In the genomic region with DNA sequence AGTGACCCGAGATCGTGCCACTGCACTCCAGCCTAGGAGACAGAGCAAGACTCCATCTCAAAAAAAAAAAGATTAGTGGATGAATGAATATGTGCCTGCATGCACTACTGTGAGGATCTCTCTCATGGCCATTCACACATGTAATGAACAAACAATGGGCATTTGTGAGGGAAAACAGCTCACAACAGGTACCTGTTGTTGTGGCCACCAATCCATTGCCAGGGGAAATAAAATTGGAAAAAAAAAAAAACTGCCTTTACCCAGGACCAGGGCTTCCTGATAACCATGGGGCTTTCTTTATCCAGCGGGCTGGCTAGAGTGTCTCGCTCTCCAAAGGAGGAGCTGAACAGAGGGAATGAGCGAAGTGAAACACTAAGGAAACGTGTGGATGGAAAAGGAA, we compare ENCODE assay signal across 15 cellular contexts. TPM values are rescaled to one million over a fixed set of nuclear protein-coding genes. Genes with fewer than 3 reads are reported as not detected.
DNase-seq lines count a peak whose midpoint lies in the region; ATAC-seq and TF ChIP-seq lines count a peak whose summit lies in the region.
"Had no signal": no experiment of that assay in that cellular context is flagged by ENCODE, and none has a peak within 500 bp of the region (broad histone marks: within the 10 kb centered on the region; RNA-seq: fewer than 3 reads in every experiment).

No MANE protein-coding gene starts in this region.

- no peak overlapping the region for H3K4me3 Mint-ChIP-seq in endodermal cell
- H3K4me3 Mint-ChIP-seq: CD4-positive, alpha-beta memory T cell had no signal

- POLR2A ChIA-PET in HEK293 (lab: Yijun Ruan, JAX) (no interaction called here), HEK293T (lab: Yijun Ruan, JAX) (no interaction called here)

- H3K27me3 ChIP-seq in body of pancreas = no peaks in the 10 kb centered on the region
- peaks cover 89% of the 10 kb centered on the region for H3K27me3 ChIP-seq in endodermal cell (ENCODE audit: control insufficient read depth, insufficient read depth, low read length, poor library complexity, severe bottlenecking)
- H3K27me3 ChIP-seq: BE2C had no signal

- no peak overlapping the region for H3K9ac ChIP-seq in endodermal cell (ENCODE audit: extremely low read depth, low read length, poor library complexity, severe bottlenecking)

- H3K4me1 Mint-ChIP-seq in endodermal cell = peaks cover 33% of the 10 kb centered on the region
- H3K4me1 Mint-ChIP-seq: CD4-positive, alpha-beta memory T cell had no signal

- no peaks in the 10 kb centered on the region for H3K36me3 Mint-ChIP-seq in endodermal cell (ENCODE audit: low read depth)
- H3K36me3 Mint-ChIP-seq: CD4-positive, alpha-beta memory T cell had no signal

- H3K27ac Mint-ChIP-seq in endodermal cell = no peak overlapping the region
- H3K27ac Mint-ChIP-seq: CD4-positive, alpha-beta memory T cell had no signal

- 66 to 83% methylated on average over 6 of the region's 6 CpGs for WGBS in body of pancreas, 2 donors
- 64 to 68% methylated on average over 5 to 6 of the region's 6 CpGs for WGBS in endodermal cell (ENCODE audit: insufficient coverage in 1 of 2, insufficient read length in 1 of 2), 2 experiments

- H3K27ac ChIP-seq in HEK293 (ENCODE audit: extremely low read depth, low read depth, low read length) (no peak overlapping the region), body of pancreas (peak overlapping the region in 3 of 4 donors; percentile 33 to 61 (median 45)), endodermal cell (ENCODE audit: low read depth, low read length) (no peak overlapping the region)
- H3K27ac ChIP-seq: A549, C4-2B had no signal

- H3K27me3 Mint-ChIP-seq in endodermal cell (ENCODE audit: insufficient read depth) = peaks cover 100% of the 10 kb centered on the region

- TF ChIP-seq CTCF in HEK293 (tag by site-specific recombination; IDR thresholded peaks at IDR 0.05) = no peak
- TF ChIP-seq CTCF in body of pancreas (IDR thresholded peaks at IDR 0.05) = no peak
- no peak for TF ChIP-seq CTCF in endodermal cell (conservative IDR thresholded peaks at IDR 0.05)

- H3K4me1 ChIP-seq in HEK293 (ENCODE audit: control insufficient read depth, insufficient read depth, low read length) = no peaks in the 10 kb centered on the region; the same call in 1 of the 2 replicates
- H3K4me1 ChIP-seq in body of pancreas = peaks cover 7% of the 10 kb centered on the region
- H3K4me1 ChIP-seq in endodermal cell (ENCODE audit: control insufficient read depth, insufficient read depth, low read length) = peaks cover 4% of the 10 kb centered on the region
- H3K4me1 ChIP-seq: BE2C had no signal

- H3K9me3 ChIP-seq in HEK293 (ENCODE audit: control insufficient read depth, insufficient read depth, low read depth, low read length) (no peaks in the 10 kb centered on the region), body of pancreas (no peaks in the 10 kb centered on the region), endodermal cell (ENCODE audit: control insufficient read depth, low read length) (peaks cover 10% of the 10 kb centered on the region)
- H3K9me3 ChIP-seq: A549, BE2C had no signal

- no peak for DNase-seq in body of pancreas
- DNase-seq in endodermal cell = peak; percentile 62
- peak; percentile 49 for DNase-seq in superior temporal gyrus (ENCODE audit: extremely low spot score)
- no peak for DNase-seq in HEK293T (ENCODE audit: extremely low spot score)
- DNase-seq in NCI-H82 treated with DMSO at 0.1 percent for 48 hours (lab: John Stamatoyannopoulos, UW; ENCODE audit: unreplicated experiment) = no peak
- no peak for DNase-seq in SKM-1 (lab: John Stamatoyannopoulos, UW; ENCODE audit: unreplicated experiment)
- DNase-seq: BE2C; CD4-positive, alpha-beta memory T cell; COR-L47; DMS53; GF-D8 had no signal

- peaks cover 8% of the 10 kb centered on the region for H3K9me3 Mint-ChIP-seq in endodermal cell
- H3K9me3 Mint-ChIP-seq: CD4-positive, alpha-beta memory T cell had no signal

- no peak for TF ChIP-seq POLR2A in body of pancreas (IDR thresholded peaks at IDR 0.05)

- CTCF ChIA-PET in HEK293 (lab: Yijun Ruan, JAX) = interaction anchor here (0.6 kb wide), 1 partner anchor 25 kb away, joined by 3 read pairs; no protein-coding TSS in a partner anchor
- CTCF ChIA-PET in HEK293T (lab: Yijun Ruan, JAX) = interaction anchor here (0.6 to 0.8 kb wide), 2 partner anchors 11 to 50 kb away, joined by 3 to 4 read pairs; no protein-coding TSS in a partner anchor

- intact Hi-C loops in body of pancreas (cut with DNase I) = no loop called here

- H3K36me3 ChIP-seq in HEK293 (ENCODE audit: control insufficient read depth in 2 of 2, insufficient read depth in 1 of 2, low read length in 2 of 2) (peaks cover 0 to 10% of the 10 kb centered on the region in 2 experiments; a peak in 2 of 3 replicates), body of pancreas (replicated peaks in 1 of 2; ENCODE audit: insufficient read depth in 1 of 2, low read depth in 2 of 2) (no peaks in the 10 kb centered on the region), endodermal cell (ENCODE audit: control insufficient read depth, insufficient read depth, low read length) (no peaks in the 10 kb centered on the region)
- H3K36me3 ChIP-seq: BE2C had no signal

- ATAC-seq in body of pancreas (peak; percentile 64), GM18861 (IDR thresholded peaks at IDR 0.05; ENCODE audit: unreplicated experiment) (no peak)
- ATAC-seq: A549 had no signal

- H3K4me3 ChIP-seq in HEK293 (ENCODE audit: low read depth, low read length) = no peak overlapping the region
- H3K4me3 ChIP-seq in body of pancreas = no peak overlapping the region
- no peak overlapping the region for H3K4me3 ChIP-seq in endodermal cell (ENCODE audit: low read length)
- H3K4me3 ChIP-seq: A549 had no signal

TF ChIP-seq in HEK293, 187 proteins besides CTCF, POLR2A, EP300 and RAD21:
- TF ChIP-seq ZBTB7A (tag by site-specific recombination; IDR thresholded peaks at IDR 0.05; ENCODE audit: low read depth) (no peak), SCRT2 (tag by site-specific recombination; IDR thresholded peaks at IDR 0.05) (peak; percentile 83), SCRT1 (tag by site-specific recombination; IDR thresholded peaks at IDR 0.05; ENCODE audit: borderline replicate concordance) (peak; percentile 87)

TF ChIP-seq in HEK293T, 16 proteins besides CTCF, POLR2A, EP300 and RAD21:
- TF ChIP-seq LEF1 (IDR thresholded peaks at IDR 0.05; ENCODE audit: borderline replicate concordance) (no peak), L3MBTL2 (conservative IDR thresholded peaks at IDR 0.05) (no peak)
TF ChIP-seq in HEK293T: peak in this region for 0.

RNA-seq across cellular contexts. Expression of a gene that starts 7.4 kb away (rescaled TPM):
- 10 to 100 TPM; 51.4 TPM for total RNA-seq in body of pancreas
- total RNA-seq in endodermal cell = 1 to 10 TPM; 3.2 to 5.2 TPM
- polyA plus RNA-seq in endodermal cell (2013, experiment 1 of 2) = 20.3 TPM
- 21.8 TPM for polyA plus RNA-seq in endodermal cell (2013, experiment 2 of 2)
- total RNA-seq: CD4-positive, alpha-beta memory T cell had no signal

Comparison
In these comparisons a context has a peak if more than half of its experiments do, and no peak if none do; other contexts are left out.
1. H3K27ac ChIP-seq: peak in body of pancreas (3 of 4); none in HEK293 (single experiment) and endodermal cell (single experiment).
2. DNase-seq: peak in endodermal cell (single experiment) and superior temporal gyrus (single experiment); none in body of pancreas (0 of 4), HEK293T (single experiment), NCI-H82 treated with DMSO at 0.1 percent for 48 hours (single experiment) and SKM-1 (single experiment).
3. RNA of a gene that starts 7.4 kb away (total RNA-seq): 51.4 TPM in body of pancreas; 3.2 to 5.2 TPM in endodermal cell; every median in the first group is over 4 times any median in the second.